In the genomic region with DNA sequence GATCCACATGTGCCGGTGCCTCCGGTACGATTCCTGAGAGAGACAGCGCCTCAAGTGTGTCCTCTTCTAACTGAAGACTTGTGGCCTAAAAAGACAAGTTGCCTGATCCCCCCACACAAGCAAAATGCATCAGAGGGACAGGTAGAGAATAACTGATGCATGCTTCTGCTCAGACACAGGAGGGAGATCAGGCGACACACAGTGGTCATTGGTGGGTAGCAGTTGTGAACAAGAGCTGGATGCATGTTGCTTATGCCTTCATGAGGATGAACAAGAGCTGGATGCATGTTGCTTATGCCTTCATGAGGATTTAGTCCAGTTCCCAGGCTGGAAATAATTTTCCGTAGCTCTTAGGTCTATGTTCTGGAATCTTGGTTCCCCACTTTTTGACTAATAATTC, we compare ENCODE assay signal across 20 cellular contexts.
A peak's percentile ranks its signal among the peaks of the same experiment; 100 is the strongest.
DNase-seq lines count a peak whose midpoint lies in the region; ATAC-seq, FAIRE-seq and TF ChIP-seq lines count a peak whose summit lies in the region.
"Had no signal": no experiment of that assay in that cellular context is flagged by ENCODE, and none has a peak within 500 bp of the region (broad histone marks: within the 10 kb centered on the region; RNA-seq: fewer than 3 reads in every experiment).

No MANE protein-coding gene starts in this region.

- peaks cover 6% of the 10 kb centered on the region for H3K36me3 Mint-ChIP-seq in WTC11
- H3K36me3 Mint-ChIP-seq: CD4-positive, alpha-beta memory T cell had no signal

- H3K27me3 Mint-ChIP-seq in WTC11 (ENCODE audit: low read depth) = peaks cover 8% of the 10 kb centered on the region; the same call in 1 of the 2 replicates

- no peak overlapping the region for H3K56ac ChIP-seq in mesendoderm (ENCODE audit: low read length)

- FAIRE-seq in urothelium cell line (lab: Jason Lieb, UNC) = no peak
- FAIRE-seq: A204.1, RCC 7860 had no signal

- no peak overlapping the region for H3K27ac Mint-ChIP-seq in WTC11
- H3K27ac Mint-ChIP-seq: activated CD4-positive, alpha-beta T cell treated with anti-CD3 and anti-CD28 coated beads for 36 hours; activated naive CD4-positive, alpha-beta T cell treated with anti-CD3 and anti-CD28 coated beads for 36 hours; CD4-positive, alpha-beta memory T cell had no signal

- H3K9ac ChIP-seq in mesendoderm (ENCODE audit: low read length) = no peak overlapping the region

- H3K4ac ChIP-seq in mesendoderm (ENCODE audit: low read depth, low read length) = no peak overlapping the region

- no peaks in the 10 kb centered on the region for H3K79me2 ChIP-seq in mesendoderm (ENCODE audit: control insufficient read depth, insufficient read depth, low read length)

- H3K4me1 Mint-ChIP-seq in WTC11 = peaks cover 22% of the 10 kb centered on the region
- H3K4me1 Mint-ChIP-seq: activated CD4-positive, alpha-beta T cell treated with anti-CD3 and anti-CD28 coated beads for 36 hours; CD4-positive, alpha-beta memory T cell had no signal

- ATAC-seq in HG03520 (IDR thresholded peaks at IDR 0.05; ENCODE audit: unreplicated experiment) (peak; percentile 31), WTC11 (peak; percentile 68), GM21825 (IDR thresholded peaks at IDR 0.05; ENCODE audit: unreplicated experiment) (no peak), HG03159 (IDR thresholded peaks at IDR 0.05; ENCODE audit: unreplicated experiment) (no peak)
- ATAC-seq: activated CD4-positive, alpha-beta T cell treated with anti-CD3 and anti-CD28 coated beads for 36 hours had no signal

- H3K4me3 ChIP-seq in mesendoderm (ENCODE audit: low read length) = no peak overlapping the region
- H3K4me3 ChIP-seq: dorsolateral prefrontal cortex, ovary, upper lobe of left lung had no signal

- H3K27me3 ChIP-seq in mesendoderm (ENCODE audit: insufficient read depth, low read length, poor library complexity) = no peaks in the 10 kb centered on the region
- H3K27me3 ChIP-seq: ovary had no signal

- H3K79me1 ChIP-seq in mesendoderm (ENCODE audit: low read length) = no peaks in the 10 kb centered on the region

- CTCF ChIA-PET in WTC11 (lab: Charles Lee) = interaction anchor here (0.5 to 2.2 kb wide), 5 partner anchors 25 to 287 kb away, joined by 3 to 20 read pairs (median 5); no protein-coding TSS in a partner anchor

- H2BK15ac ChIP-seq in mesendoderm (replicated peaks; ENCODE audit: low read depth) = no peak overlapping the region

- H3K27ac ChIP-seq in mesendoderm (ENCODE audit: low read depth, low read length) = no peak overlapping the region
- H3K27ac ChIP-seq: dorsolateral prefrontal cortex, ovary, upper lobe of left lung had no signal

- POLR2A ChIA-PET in WTC11 (lab: Charles Lee) = no interaction called here

- H2BK120ac ChIP-seq in mesendoderm (ENCODE audit: low read depth, low read length) = no peak overlapping the region

- DNase-seq in DMS53 (lab: John Stamatoyannopoulos, UW) (peak; percentile 3), DMS53 treated with DMSO at 0.1 percent for 48 hours (lab: John Stamatoyannopoulos, UW; ENCODE audit: unreplicated experiment) (no peak), WTC11 (ENCODE audit: low spot score) (no peak), mesendoderm (peak; percentile 45), urothelium cell line (ENCODE audit: low spot score) (no peak)
- DNase-seq: activated CD4-positive, alpha-beta T cell treated with anti-CD3 and anti-CD28 coated beads for 36 hours; activated naive CD4-positive, alpha-beta T cell treated with anti-CD3 and anti-CD28 coated beads for 36 hours; CD4-positive, alpha-beta memory T cell; dorsolateral prefrontal cortex; EL; hippocampal formation; NCI-H1105 treated with DMSO at 0.1 percent for 48 hours; ovary; T-helper 1 cell; upper lobe of left lung had no signal

- H3K9me3 Mint-ChIP-seq in WTC11 = peaks cover 9% of the 10 kb centered on the region
- H3K9me3 Mint-ChIP-seq: activated naive CD4-positive, alpha-beta T cell treated with anti-CD3 and anti-CD28 coated beads for 36 hours had no signal

- H3K23ac ChIP-seq in mesendoderm (ENCODE audit: low read length) = no peak overlapping the region

- H3K36me3 ChIP-seq in mesendoderm (ENCODE audit: control insufficient read depth, insufficient read depth, low read length) = no peaks in the 10 kb centered on the region
- H3K36me3 ChIP-seq: ovary, upper lobe of left lung had no signal

- no peaks in the 10 kb centered on the region for H3K4me1 ChIP-seq in mesendoderm (ENCODE audit: control insufficient read depth, low read depth, low read length)

- H4K5ac ChIP-seq in mesendoderm (ENCODE audit: low read length) = no peak overlapping the region

- H3K4me2 ChIP-seq in mesendoderm (ENCODE audit: low read length) = no peak overlapping the region

- no peak for TF ChIP-seq CTCF in WTC11 (IDR thresholded peaks at IDR 0.05)

- H2BK5ac ChIP-seq in mesendoderm (ENCODE audit: low read length) = no peak overlapping the region

- H3K4me3 Mint-ChIP-seq in WTC11 = no peak overlapping the region
- H3K4me3 Mint-ChIP-seq: activated CD4-positive, alpha-beta T cell treated with anti-CD3 and anti-CD28 coated beads for 36 hours; activated naive CD4-positive, alpha-beta T cell treated with anti-CD3 and anti-CD28 coated beads for 36 hours; CD4-positive, alpha-beta memory T cell had no signal

- WGBS in mesendoderm (ENCODE audit: extremely low coverage, insufficient coverage, low lambda C conversion rate) = no CpG with 5 or more reads among the region's 6 CpGs

- no peak overlapping the region for H4K8ac ChIP-seq in mesendoderm (ENCODE audit: low read depth, low read length)

- H3K18ac ChIP-seq in mesendoderm (ENCODE audit: low read length) = no peak overlapping the region

- H2AK5ac ChIP-seq in mesendoderm (ENCODE audit: low read length) = no peak overlapping the region

TF ChIP-seq in WTC11, 78 proteins besides CTCF, POLR2A, EP300 and RAD21:
- TF ChIP-seq ELF4 (CRISPR knock-in tag; IDR thresholded peaks at IDR 0.05; ENCODE audit: low read depth) (no peak), NFATC4 (CRISPR knock-in tag; IDR thresholded peaks at IDR 0.05) (no peak)

Comparison
In these comparisons a context has a peak if more than half of its experiments do, and no peak if none do; other contexts are left out.
1. DNase-seq: peak in DMS53 (single experiment) and mesendoderm (single experiment); none in DMS53 treated with DMSO at 0.1 percent for 48 hours (single experiment), WTC11 (single experiment) and urothelium cell line (single experiment).
2. ATAC-seq: peak in HG03520 (single experiment) and WTC11 (single experiment); none in GM21825 (single experiment) and HG03159 (single experiment).